18 cellular contexts compared by ENCODE assay signal in genomic region chr1:235069171-235069570, GRCh38. TPM values are rescaled to one million over a fixed set of nuclear protein-coding genes. Genes with fewer than 3 reads are reported as not detected.
DNase-seq lines count a peak whose midpoint lies in the region; ATAC-seq, FAIRE-seq and TF ChIP-seq lines count a peak whose summit lies in the region.
"Had no signal": no experiment of that assay in that cellular context is flagged by ENCODE, and none has a peak within 500 bp of the region (broad histone marks: within the 10 kb centered on the region; RNA-seq: fewer than 3 reads in every experiment).

No MANE protein-coding gene starts in this region.

- no peaks in the 10 kb centered on the region for H3K27me3 Mint-ChIP-seq in activated T-helper 17 cell treated with anti-CD3 and anti-CD28 coated beads, Interleukin-2, amount 50 U/mL, for 72 hours
- H3K27me3 Mint-ChIP-seq: activated B cell treated with CpG ODN at 0.5 μM for 24 hours, brain, naive B cell had no signal

- H3K4me3 ChIP-seq in heart right ventricle (no peak overlapping the region), bronchial epithelial cell (ENCODE audit: low read depth, low read length) (no peak overlapping the region), mesenchymal stem cell (ENCODE audit: insufficient read depth in 1 of 2, low read depth in 1 of 2, low read length in 2 of 2) (no peak overlapping the region), tibial nerve (no peak overlapping the region)

- DNase-seq in heart right ventricle (no peak), cardiac septum (ENCODE audit: low spot score) (no peak), bronchial epithelial cell (ENCODE audit: low read depth) (peak; percentile 16), mesenchymal stem cell (no peak), tibial nerve (ENCODE audit: low spot score in 2 of 2) (no peak), NCI-H2107 treated with DMSO at 0.1 percent for 48 hours (lab: John Stamatoyannopoulos, UW; ENCODE audit: unreplicated experiment) (no peak)
- no peak for DNase-seq in activated CD4-positive, CD25-positive, alpha-beta regulatory T cell (lab: John Stamatoyannopoulos, UW)
- DNase-seq: activated B cell treated with CpG ODN at 0.5 μM for 24 hours; activated gamma-delta T cell; effector CD8-positive, alpha-beta T cell; GF-D8; islet precursor cell; naive B cell; SK-N-SH; stimulated activated CD4-positive, alpha-beta T cell treated with anti-CD3 and anti-CD28 coated beads, Interleukin-4, amount 100 ng/mL, for 4 hours had no signal

- no peak for ATAC-seq in heart right ventricle
- ATAC-seq in activated T-helper 17 cell treated with anti-CD3 and anti-CD28 coated beads, Interleukin-2, amount 50 U/mL, for 72 hours (replicated peaks), result no peak

- peak overlapping the region; percentile 29 for H2BK15ac ChIP-seq in mesenchymal stem cell (ENCODE audit: low read depth, poor library complexity, severe bottlenecking)

- H3K79me1 ChIP-seq in mesenchymal stem cell (replicated peaks; ENCODE audit: low read length, poor library complexity, severe bottlenecking), result no peaks in the 10 kb centered on the region

- no peak for TF ChIP-seq POLR2A in tibial nerve (IDR thresholded peaks at IDR 0.05)

- intact Hi-C loops in heart right ventricle (cut with DNase I), result loop anchor here in 1 of 10 donors (10.0 kb wide), 1 partner anchor 54 kb away; no protein-coding TSS in a partner anchor
- intact Hi-C loops in cardiac septum (cut with DNase I), result no loop called here

- no peak overlapping the region for H3K14ac ChIP-seq in mesenchymal stem cell (ENCODE audit: low read length in 2 of 2)

- H3K27ac ChIP-seq in heart right ventricle (peak overlapping the region in 9 of 10 donors; percentile 31 to 84 (median 53)), mesenchymal stem cell (ENCODE audit: low read length, poor library complexity, severe bottlenecking) (no peak overlapping the region), tibial nerve (peak overlapping the region in 3 of 4 donors; percentile 21 to 83 (median 63))

- no peak overlapping the region for H3K27ac Mint-ChIP-seq in activated T-helper 17 cell treated with anti-CD3 and anti-CD28 coated beads, Interleukin-2, amount 50 U/mL, for 72 hours
- H3K27ac Mint-ChIP-seq: activated B cell treated with CpG ODN at 0.5 μM for 24 hours had no signal

- TF ChIP-seq EP300 in tibial nerve (IDR thresholded peaks at IDR 0.05), result no peak

- H3K4me2 ChIP-seq in mesenchymal stem cell (ENCODE audit: low read length, poor library complexity, severe bottlenecking), result no peak overlapping the region

- no peak overlapping the region for H2BK5ac ChIP-seq in mesenchymal stem cell (ENCODE audit: low read depth, low read length, poor library complexity, severe bottlenecking)

- peak overlapping the region in 1 of 2 experiments; percentile 15 for H3K4ac ChIP-seq in mesenchymal stem cell (ENCODE audit: low read depth in 1 of 2, low read length in 2 of 2)

- peak overlapping the region in 1 of 2 experiments; percentile 66 for H2BK12ac ChIP-seq in mesenchymal stem cell (ENCODE audit: low read length in 2 of 2)

- peaks cover 18% of the 10 kb centered on the region for H3K4me1 Mint-ChIP-seq in activated T-helper 17 cell treated with anti-CD3 and anti-CD28 coated beads, Interleukin-2, amount 50 U/mL, for 72 hours

- no peak for FAIRE-seq in bronchial epithelial cell (lab: Jason Lieb, UNC)
- FAIRE-seq: A204.1 had no signal

- H2AFZ ChIP-seq in mesenchymal stem cell (ENCODE audit: low read depth, low read length), result no peak overlapping the region

- H3K18ac ChIP-seq in mesenchymal stem cell (ENCODE audit: low read depth in 1 of 2, low read length in 2 of 2), result peak overlapping the region in 1 of 2 experiments; percentile 54

- H3K36me3 ChIP-seq in heart right ventricle (no peaks in the 10 kb centered on the region), bronchial epithelial cell (ENCODE audit: control insufficient read depth, insufficient read depth, low read length) (no peaks in the 10 kb centered on the region), mesenchymal stem cell (ENCODE audit: control insufficient read depth in 1 of 2, insufficient read depth in 2 of 2, low read depth in 1 of 2, low read length in 2 of 2) (no peaks in the 10 kb centered on the region), tibial nerve (no peaks in the 10 kb centered on the region)

- no peak overlapping the region for H2AK5ac ChIP-seq in mesenchymal stem cell (ENCODE audit: low read length, severe bottlenecking)

- H3K9me3 ChIP-seq in heart right ventricle (no peaks in the 10 kb centered on the region), mesenchymal stem cell (ENCODE audit: control insufficient read depth, low read length) (no peaks in the 10 kb centered on the region), tibial nerve (no peaks in the 10 kb centered on the region)
- H3K9me3 ChIP-seq: SK-N-SH had no signal

- H3K27me3 ChIP-seq in heart right ventricle (no peaks in the 10 kb centered on the region), bronchial epithelial cell (ENCODE audit: control insufficient read depth, insufficient read depth, low read length) (no peaks in the 10 kb centered on the region), mesenchymal stem cell (ENCODE audit: control insufficient read depth in 1 of 2, insufficient read depth in 1 of 2, low read length in 2 of 2) (no peaks in the 10 kb centered on the region), tibial nerve (no peaks in the 10 kb centered on the region)

- peak overlapping the region; percentile 55 for H3K9ac ChIP-seq in mesenchymal stem cell (ENCODE audit: low read length)

- no peaks in the 10 kb centered on the region for H3K9me3 Mint-ChIP-seq in activated T-helper 17 cell treated with anti-CD3 and anti-CD28 coated beads, Interleukin-2, amount 50 U/mL, for 72 hours
- H3K9me3 Mint-ChIP-seq: activated B cell treated with CpG ODN at 0.5 μM for 24 hours, naive B cell had no signal

- H3K23ac ChIP-seq in mesenchymal stem cell (ENCODE audit: low read length in 2 of 2), result no peak overlapping the region

- TF ChIP-seq CTCF in heart right ventricle (IDR thresholded peaks at IDR 0.05), result no peak
- TF ChIP-seq CTCF in bronchial epithelial cell (IDR thresholded peaks at IDR 0.05; ENCODE audit: insufficient read depth, low read length, severe bottlenecking), result no peak
- TF ChIP-seq CTCF in tibial nerve (IDR thresholded peaks at IDR 0.05), result no peak

- H4K91ac ChIP-seq in mesenchymal stem cell (ENCODE audit: low read length), result peak overlapping the region; percentile 44

- no peaks in the 10 kb centered on the region for H3K36me3 Mint-ChIP-seq in activated T-helper 17 cell treated with anti-CD3 and anti-CD28 coated beads, Interleukin-2, amount 50 U/mL, for 72 hours (ENCODE audit: low read depth)
- H3K36me3 Mint-ChIP-seq: brain, naive B cell had no signal

- H2BK120ac ChIP-seq in mesenchymal stem cell (ENCODE audit: low read depth, low read length), result no peak overlapping the region

- WGBS in heart right ventricle, 2 donors, result 88 to 92% methylated on average over 5 of the region's 5 CpGs
- WGBS in mesenchymal stem cell, result 90% methylated on average over 4 of the region's 5 CpGs
- 90 to 96% methylated on average over 5 of the region's 5 CpGs for WGBS in tibial nerve, 2 donors

- no peak overlapping the region for H4K8ac ChIP-seq in mesenchymal stem cell (ENCODE audit: low read length)

- H3K4me1 ChIP-seq in heart right ventricle, result peaks cover 25 to 67% (median 52%) of the 10 kb centered on the region in 9 donors
- H3K4me1 ChIP-seq in mesenchymal stem cell (ENCODE audit: control insufficient read depth, insufficient read depth, low read depth, low read length), result peaks cover 27% of the 10 kb centered on the region
- peaks cover 0 to 40% (median 19%) of the 10 kb centered on the region in 4 donors for H3K4me1 ChIP-seq in tibial nerve

- no peak overlapping the region for H3K4me3 Mint-ChIP-seq in activated T-helper 17 cell treated with anti-CD3 and anti-CD28 coated beads, Interleukin-2, amount 50 U/mL, for 72 hours
- H3K4me3 Mint-ChIP-seq: activated B cell treated with CpG ODN at 0.5 μM for 24 hours, brain, naive B cell had no signal

RNA-seq across cellular contexts. Expression of gene TOMM20, which starts 59.5 kb away (rescaled TPM):
- total RNA-seq in heart right ventricle (100 to 1,000 TPM in 3 of 10 donors, 10 to 100 TPM in 7; 85.0 to 113 (median 94.6) TPM), cardiac septum (81.9 TPM), bronchial epithelial cell (63.6 and 99.0 TPM in 2 replicates), tibial nerve (100 to 1,000 TPM in 1 of 4 donors, 10 to 100 TPM in 3; 57.6 to 105 (median 83.1) TPM)
- polyA plus RNA-seq in heart right ventricle, result 10 to 100 TPM; 40.0 to 54.4 TPM
- 99.5 TPM for polyA plus RNA-seq in mesenchymal stem cell (2013, experiment 1 of 2)
- 104 TPM for polyA plus RNA-seq in mesenchymal stem cell (2013, experiment 2 of 2)
- 100 to 1,000 TPM; 110 to 117 TPM for total RNA-seq in activated T-helper 17 cell treated with anti-CD3 and anti-CD28 coated beads, Interleukin-2, amount 50 U/mL, for 72 hours
